In genomic region chr9:109801484-109801883, GRCh38 we compare ENCODE assay signal across 22 cellular contexts. TPM values are rescaled to one million over a fixed set of nuclear protein-coding genes. Genes with fewer than 3 reads are reported as not detected.
"Had no signal": no experiment of that assay in that cellular context is flagged by ENCODE, and none has a peak within 500 bp of the region (broad histone marks: within the 10 kb centered on the region; RNA-seq: fewer than 3 reads in every experiment).

No MANE protein-coding gene starts in this region.

- H3K79me2 ChIP-seq: hepatocyte had no signal

- H3K9me3 ChIP-seq: esophagus muscularis mucosa, gastrocnemius medialis, left lung, psoas muscle, stomach, upper lobe of left lung, uterus had no signal

- H3K36me3 Mint-ChIP-seq: naive thymus-derived CD4-positive, alpha-beta T cell had no signal

- ATAC-seq: effector memory CD8-positive, alpha-beta T cell; gastrocnemius medialis; left lung; naive thymus-derived CD4-positive, alpha-beta T cell; psoas muscle had no signal

- H3K4me3 Mint-ChIP-seq: dendritic cell treated with granulocyte-macrophage colony-stimulating factor and Interleukin-4, amounts not matched to agents 40 ng/mL and 50 ng/mL, for 4 days; effector memory CD8-positive, alpha-beta T cell; naive thymus-derived CD4-positive, alpha-beta T cell; nephron progenitor cell had no signal

- H3K4me3 ChIP-seq: esophagus muscularis mucosa, gastrocnemius medialis, hepatocyte, left lung, psoas muscle, stomach, upper lobe of left lung, uterus had no signal

- H3K36me3 ChIP-seq: esophagus muscularis mucosa, gastrocnemius medialis, left lung, stomach, upper lobe of left lung, uterus had no signal

- H3K4me1 ChIP-seq: left lung, stomach had no signal

- H3K4me1 Mint-ChIP-seq: naive thymus-derived CD4-positive, alpha-beta T cell had no signal

- H3K27ac Mint-ChIP-seq: dendritic cell treated with granulocyte-macrophage colony-stimulating factor and Interleukin-4, amounts not matched to agents 40 ng/mL and 50 ng/mL, for 4 days; effector memory CD8-positive, alpha-beta T cell; naive thymus-derived CD4-positive, alpha-beta T cell; nephron progenitor cell had no signal

- H2AFZ ChIP-seq: hepatocyte had no signal

- H3K9me3 Mint-ChIP-seq: dendritic cell treated with granulocyte-macrophage colony-stimulating factor and Interleukin-4, amounts not matched to agents 40 ng/mL and 50 ng/mL, for 4 days; nephron progenitor cell had no signal

- H3K27me3 ChIP-seq: esophagus muscularis mucosa, gastrocnemius medialis, hepatocyte, left lung, stomach, upper lobe of left lung, uterus had no signal

- H3K27ac ChIP-seq: epithelial cell of prostate, esophagus muscularis mucosa, gastrocnemius medialis, hepatocyte, left lung, psoas muscle, stomach, upper lobe of left lung had no signal

- H3K4me2 ChIP-seq: hepatocyte had no signal

- FAIRE-seq: colon, islet of Langerhans, small intestine had no signal

- DNase-seq: cerebellar nuclear complex; effector memory CD8-positive, alpha-beta T cell; gastrocnemius medialis; glutamatergic neuron; naive thymus-derived CD4-positive, alpha-beta T cell; nephron progenitor cell; psoas muscle; retina; small intestine; stimulated activated CD4-positive, alpha-beta T cell treated with anti-CD3 and anti-CD28 coated beads, Interleukin-12 subunit alpha, Interleukin-12 subunit beta, amount 100 ng/mL, for 4 hours; stimulated activated naive CD4-positive, alpha-beta T cell; stomach; substantia nigra; upper lobe of left lung; uterus had no signal

RNA-seq across cellular contexts. Expression of gene PALM2AKAP2, which starts 21.5 kb away (rescaled TPM):
- total RNA-seq: naive thymus-derived CD4-positive, alpha-beta T cell had no signal
- polyA plus RNA-seq: naive thymus-derived CD4-positive, alpha-beta T cell had no signal
